Comparison of ENCODE assay signal across 1 cellular context in the genomic region with DNA sequence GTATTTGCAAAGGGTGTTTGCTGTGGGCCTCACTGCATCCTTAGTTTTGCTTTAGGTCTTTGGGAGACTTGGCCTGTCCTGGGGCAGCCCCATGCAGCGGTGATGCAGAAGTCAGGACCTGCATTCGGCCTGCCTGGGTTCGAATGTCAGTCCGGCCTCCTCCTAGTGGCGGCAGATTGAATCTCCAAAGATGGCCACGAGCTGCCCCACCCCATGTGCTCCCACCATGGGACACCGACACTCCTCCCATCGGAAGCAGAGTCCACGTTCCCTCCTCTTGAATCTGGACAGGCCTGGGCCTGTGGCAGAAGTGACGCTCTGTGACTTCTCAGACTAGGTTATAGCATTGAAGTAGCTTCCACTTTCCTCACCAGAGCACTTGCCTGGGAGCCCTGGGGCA.
TF ChIP-seq lines count a peak whose summit lies in the region.

No MANE protein-coding gene starts in this region.

TF ChIP-seq in GM23338, 12 proteins besides CTCF, POLR2A, EP300 and RAD21 (continued from another document):
- TF ChIP-seq, protein P1, sequence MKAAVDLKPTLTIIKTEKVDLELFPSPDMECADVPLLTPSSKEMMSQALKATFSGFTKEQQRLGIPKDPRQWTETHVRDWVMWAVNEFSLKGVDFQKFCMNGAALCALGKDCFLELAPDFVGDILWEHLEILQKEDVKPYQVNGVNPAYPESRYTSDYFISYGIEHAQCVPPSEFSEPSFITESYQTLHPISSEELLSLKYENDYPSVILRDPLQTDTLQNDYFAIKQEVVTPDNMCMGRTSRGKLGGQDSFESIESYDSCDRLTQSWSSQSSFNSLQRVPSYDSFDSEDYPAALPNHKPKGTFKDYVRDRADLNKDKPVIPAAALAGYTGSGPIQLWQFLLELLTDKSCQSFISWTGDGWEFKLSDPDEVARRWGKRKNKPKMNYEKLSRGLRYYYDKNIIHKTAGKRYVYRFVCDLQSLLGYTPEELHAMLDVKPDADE (IDR thresholded peaks at IDR 0.05) = no peak
